Comparison of ENCODE assay signal across 8 cellular contexts in genomic region chr9:128702949-128703615, GRCh38. TPM values are rescaled to one million over a fixed set of nuclear protein-coding genes. Genes with fewer than 3 reads are reported as not detected.
DNase-seq lines count a peak whose midpoint lies in the region; ATAC-seq and TF ChIP-seq lines count a peak whose summit lies in the region.

No MANE protein-coding gene starts in this region.

- H3K27ac ChIP-seq in osteoblast (ENCODE audit: low read depth, low read length) (no peak overlapping the region), Karpas-422 (ENCODE audit: low read length) (no peak overlapping the region)

- H3K36me3 ChIP-seq in osteoblast (ENCODE audit: insufficient read depth, low read length) (no peaks in the 10 kb centered on the region), Karpas-422 (ENCODE audit: insufficient read depth, low read length) (no peaks in the 10 kb centered on the region)

- H4K20me1 ChIP-seq in osteoblast (ENCODE audit: insufficient read depth, low read length) (no peaks in the 10 kb centered on the region), Karpas-422 (ENCODE audit: insufficient read depth, low read depth, low read length) (no peaks in the 10 kb centered on the region)

- no peaks in the 10 kb centered on the region for H3K9me3 ChIP-seq in osteoblast (ENCODE audit: low read depth, low read length)
- H3K9me3 ChIP-seq in Karpas-422 (ENCODE audit: low read length), result no peaks in the 10 kb centered on the region

- no peaks in the 10 kb centered on the region for H3K4me1 ChIP-seq in osteoblast (ENCODE audit: insufficient read depth, low read length)
- H3K4me1 ChIP-seq in Karpas-422 (ENCODE audit: low read length), result no peaks in the 10 kb centered on the region

- peak overlapping the region; percentile 79 for H3K4me3 Mint-ChIP-seq in activated CD8-positive, alpha-beta T cell treated with anti-CD3 and anti-CD28 coated beads, Interleukin-2, amount 10 ng/mL, durations not matched to agents 7 days and 5 days

- H3K36me3 Mint-ChIP-seq in activated CD8-positive, alpha-beta T cell treated with anti-CD3 and anti-CD28 coated beads, Interleukin-2, amount 10 ng/mL, durations not matched to agents 7 days and 5 days (ENCODE audit: low read depth), result peaks cover 2% of the 10 kb centered on the region

- H3K79me2 ChIP-seq in osteoblast (ENCODE audit: insufficient read depth, low read length), result no peaks in the 10 kb centered on the region
- no peaks in the 10 kb centered on the region for H3K79me2 ChIP-seq in Karpas-422 (ENCODE audit: low read length)

- CTCF ChIA-PET in activated CD8-positive, alpha-beta T cell treated with anti-CD3 and anti-CD28 coated beads, Interleukin-2, amount 10 ng/mL, durations not matched to agents 7 days and 5 days (lab: Charles Lee), result interaction anchor here (1.2 kb wide), 1 partner anchor 170 kb away, joined by 3 read pairs; no protein-coding TSS in a partner anchor

- H2AFZ ChIP-seq in osteoblast (ENCODE audit: low read length) (peak overlapping the region; percentile 88), Karpas-422 (ENCODE audit: low read length) (no peak overlapping the region)

- no peak overlapping the region for H3K9ac ChIP-seq in Karpas-422 (ENCODE audit: low read length)

- H3K4me1 Mint-ChIP-seq in activated CD8-positive, alpha-beta T cell treated with anti-CD3 and anti-CD28 coated beads, Interleukin-2, amount 10 ng/mL, durations not matched to agents 7 days and 5 days (ENCODE audit: low read depth), result peaks cover 14% of the 10 kb centered on the region

- no peaks in the 10 kb centered on the region for H3K9me2 ChIP-seq in Karpas-422 (replicated peaks; ENCODE audit: insufficient read depth, low read length)

- H3K4me2 ChIP-seq in osteoblast (ENCODE audit: insufficient read depth, low read length) (peak overlapping the region; percentile 84), Karpas-422 (ENCODE audit: low read depth, low read length, poor library complexity, severe bottlenecking) (no peak overlapping the region)

- H3K4me3 ChIP-seq in fibroblast of villous mesenchyme (ENCODE audit: low read depth, low read length) (peak overlapping the region; percentile 79), osteoblast (ENCODE audit: insufficient read depth, low read length) (peak overlapping the region; percentile 80), Karpas-422 (ENCODE audit: low read length) (no peak overlapping the region)

- H3K27me3 ChIP-seq in osteoblast (ENCODE audit: insufficient read depth, low read length) (no peaks in the 10 kb centered on the region), Karpas-422 (ENCODE audit: low read length) (no peaks in the 10 kb centered on the region)

- POLR2A ChIA-PET in activated CD8-positive, alpha-beta T cell treated with anti-CD3 and anti-CD28 coated beads, Interleukin-2, amount 10 ng/mL, durations not matched to agents 7 days and 5 days (lab: Charles Lee), result interaction anchor here (0.9 kb wide), 1 partner anchor 36 kb away, joined by 5 read pairs; no protein-coding TSS in a partner anchor

- ATAC-seq in HG03432 (IDR thresholded peaks at IDR 0.05; ENCODE audit: unreplicated experiment) (peak; percentile 16), HG03342 (IDR thresholded peaks at IDR 0.05; ENCODE audit: unreplicated experiment) (no peak), GM21526 (IDR thresholded peaks at IDR 0.05; ENCODE audit: low FRiP score, unreplicated experiment) (no peak)
- peak; percentile 39 for ATAC-seq in activated CD8-positive, alpha-beta T cell treated with anti-CD3 and anti-CD28 coated beads, Interleukin-2, amount 10 ng/mL, durations not matched to agents 7 days and 5 days

- peak overlapping the region; percentile 60 for H3K27ac Mint-ChIP-seq in activated CD8-positive, alpha-beta T cell treated with anti-CD3 and anti-CD28 coated beads, Interleukin-2, amount 10 ng/mL, durations not matched to agents 7 days and 5 days

- TF ChIP-seq CTCF in GM12873 (IDR thresholded peaks at IDR 0.05; ENCODE audit: insufficient read depth, low read depth, low read length, missing control alignments) (peak; percentile 9), fibroblast of villous mesenchyme (IDR thresholded peaks at IDR 0.05; ENCODE audit: insufficient read depth, low read depth, low read length) (no peak), osteoblast (IDR thresholded peaks at IDR 0.05; ENCODE audit: extremely low read depth, low read depth, low read length) (no peak)

- H3K9me3 Mint-ChIP-seq in activated CD8-positive, alpha-beta T cell treated with anti-CD3 and anti-CD28 coated beads, Interleukin-2, amount 10 ng/mL, durations not matched to agents 7 days and 5 days (ENCODE audit: insufficient read depth), result no peaks in the 10 kb centered on the region

- no peak for DNase-seq in activated CD8-positive, alpha-beta T cell treated with anti-CD3 and anti-CD28 coated beads, Interleukin-2, amount 10 ng/mL, durations not matched to agents 7 days and 5 days
- DNase-seq in fibroblast of villous mesenchyme (ENCODE audit: low read depth) (no peak), osteoblast (ENCODE audit: insufficient read length, low spot score, missing footprints) (peak; percentile 91), Karpas-422 (no peak)

- no peaks in the 10 kb centered on the region for H3K27me3 Mint-ChIP-seq in activated CD8-positive, alpha-beta T cell treated with anti-CD3 and anti-CD28 coated beads, Interleukin-2, amount 10 ng/mL, durations not matched to agents 7 days and 5 days (ENCODE audit: low read depth)

RNA-seq across cellular contexts. Expression of gene PKN3, which starts 0.8 kb away (rescaled TPM):
- 1 to 10 TPM; 7.6 to 8.0 TPM for total RNA-seq in activated CD8-positive, alpha-beta T cell treated with anti-CD3 and anti-CD28 coated beads, Interleukin-2, amount 10 ng/mL, durations not matched to agents 7 days and 5 days
- total RNA-seq in fibroblast of villous mesenchyme (2.6 and 3.5 TPM in 2 replicates), osteoblast (3.5 and 4.3 TPM in 2 replicates)
- total RNA-seq in Karpas-422 (2014; rRNA removed; shearing (Covaris generic); ENCODE audit: low replicate concordance), result 0.04 TPM in 1 of 2 replicates, not detected in the other

RNA-seq across cellular contexts. Expression of gene SET, which starts 14.1 kb away (rescaled TPM):
- total RNA-seq in activated CD8-positive, alpha-beta T cell treated with anti-CD3 and anti-CD28 coated beads, Interleukin-2, amount 10 ng/mL, durations not matched to agents 7 days and 5 days, result 100 to 1,000 TPM; 574 to 607 TPM
- 378 and 491 TPM in 2 replicates for total RNA-seq in fibroblast of villous mesenchyme
- total RNA-seq in osteoblast, result 365 and 397 TPM in 2 replicates
- total RNA-seq in Karpas-422 (2014; rRNA removed; shearing (Covaris generic); ENCODE audit: low replicate concordance), result 378 and 638 TPM in 2 replicates

RNA-seq across cellular contexts. Expression of gene ZDHHC12, which starts 20.8 kb away (rescaled TPM):
- 10 to 100 TPM; 80.4 to 88.4 TPM for total RNA-seq in activated CD8-positive, alpha-beta T cell treated with anti-CD3 and anti-CD28 coated beads, Interleukin-2, amount 10 ng/mL, durations not matched to agents 7 days and 5 days
- 30.7 and 40.6 TPM in 2 replicates for total RNA-seq in fibroblast of villous mesenchyme
- total RNA-seq in osteoblast, result 32.7 and 35.1 TPM in 2 replicates
- total RNA-seq in Karpas-422 (2014; rRNA removed; shearing (Covaris generic); ENCODE audit: low replicate concordance), result 29.3 and 47.6 TPM in 2 replicates

RNA-seq across cellular contexts. Expression of gene DYNC2I2, which starts 46.4 kb away (rescaled TPM):
- total RNA-seq in activated CD8-positive, alpha-beta T cell treated with anti-CD3 and anti-CD28 coated beads, Interleukin-2, amount 10 ng/mL, durations not matched to agents 7 days and 5 days, result 10 to 100 TPM; 68.9 to 76.3 TPM
- total RNA-seq in fibroblast of villous mesenchyme (52.2 and 59.9 TPM in 2 replicates), osteoblast (51.3 and 52.1 TPM in 2 replicates)
- 38.9 and 73.2 TPM in 2 replicates for total RNA-seq in Karpas-422 (2014; rRNA removed; shearing (Covaris generic); ENCODE audit: low replicate concordance)

Comparison
In these comparisons a context has a peak if more than half of its experiments do, and no peak if none do; other contexts are left out.
1. ATAC-seq: peak in HG03432 (single experiment) and activated CD8-positive, alpha-beta T cell treated with anti-CD3 and anti-CD28 coated beads, Interleukin-2, amount 10 ng/mL, durations not matched to agents 7 days and 5 days (single experiment); none in HG03342 (single experiment) and GM21526 (single experiment).